In the genomic region with DNA sequence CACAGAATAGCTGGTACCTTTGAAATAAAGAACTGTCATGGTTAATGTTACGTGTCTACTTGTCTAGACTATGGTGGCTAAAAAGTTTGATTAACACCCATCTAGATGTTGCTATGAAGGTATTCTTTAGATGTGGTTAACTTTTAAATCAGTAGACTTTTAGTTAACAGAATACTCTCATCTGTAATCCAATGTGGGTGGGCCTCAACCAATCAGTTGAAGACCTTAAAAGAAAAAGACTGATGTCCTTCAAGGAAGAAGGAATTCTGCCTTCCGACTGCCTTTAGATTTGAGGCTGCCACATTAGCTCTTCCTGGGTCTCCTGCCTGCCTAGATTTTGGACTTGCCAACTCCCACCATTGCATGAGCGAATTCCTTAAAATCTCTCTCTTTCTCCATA, we compare ENCODE assay signal across 27 cellular contexts.
"Had no signal": no experiment of that assay in that cellular context is flagged by ENCODE, and none has a peak within 500 bp of the region (broad histone marks: within the 10 kb centered on the region; RNA-seq: fewer than 3 reads in every experiment).

No MANE protein-coding gene starts in this region.

- H3K36me3 ChIP-seq: colonic mucosa, esophagus muscularis mucosa, esophagus squamous epithelium, gastrocnemius medialis, gastroesophageal sphincter, heart left ventricle, heart right ventricle had no signal

- H3K4me3 ChIP-seq: colonic mucosa, coronary artery, dorsolateral prefrontal cortex, esophagus muscularis mucosa, esophagus squamous epithelium, gastrocnemius medialis, gastroesophageal sphincter, heart left ventricle, heart right ventricle had no signal

- DNase-seq: colonic mucosa; cortex of kidney; dermis blood vessel endothelial cell; dorsolateral prefrontal cortex; effector CD4-positive, alpha-beta T cell; effector CD8-positive, alpha-beta T cell; effector memory CD4-positive, alpha-beta T cell; effector memory CD8-positive, alpha-beta T cell; endodermal cell; erythroblast; esophagus squamous epithelium; foreskin fibroblast; foreskin keratinocyte; foreskin melanocyte; gastrocnemius medialis; head of caudate nucleus; heart left ventricle; heart right ventricle had no signal

- ATAC-seq: effector memory CD8-positive, alpha-beta T cell; esophagus mucosa; foreskin keratinocyte; gastrocnemius medialis; gastroesophageal sphincter; heart left ventricle; heart right ventricle had no signal

- FAIRE-seq: colon, endometrium, endothelial cell of umbilical vein, frontal cortex had no signal

- H3K4me1 ChIP-seq: colonic mucosa, gastrocnemius medialis had no signal

- H3K27me3 ChIP-seq: colonic mucosa, dorsolateral prefrontal cortex, esophagus muscularis mucosa, esophagus squamous epithelium, foreskin keratinocyte, gastrocnemius medialis, gastroesophageal sphincter, heart left ventricle, heart right ventricle had no signal

- H3K9me3 ChIP-seq: colonic mucosa, esophagus muscularis mucosa, esophagus squamous epithelium, gastrocnemius medialis, gastroesophageal sphincter had no signal

- H3K27ac ChIP-seq: colonic mucosa, coronary artery, dorsolateral prefrontal cortex, epithelial cell of prostate, esophagus muscularis mucosa, esophagus squamous epithelium, foreskin keratinocyte, gastrocnemius medialis, gastroesophageal sphincter, heart left ventricle, heart right ventricle had no signal
